Comparison of ENCODE assay signal across 11 cellular contexts in genomic region chr7:25189197-25189596, GRCh38. TPM values are rescaled to one million over a fixed set of nuclear protein-coding genes. Genes with fewer than 3 reads are reported as not detected.
"Had no signal": no experiment of that assay in that cellular context is flagged by ENCODE, and none has a peak within 500 bp of the region (broad histone marks: within the 10 kb centered on the region; RNA-seq: fewer than 3 reads in every experiment).

No MANE protein-coding gene starts in this region.

- H3K4me1 ChIP-seq: HAP-1 had no signal

- H3K4me3 Mint-ChIP-seq: HFFc6 had no signal

- DNase-seq: GM23248, H7, HFFc6, IMR-90, KG1 had no signal

- FAIRE-seq: K562 had no signal

- H3K9me3 Mint-ChIP-seq: HFFc6 had no signal

- H3K27ac Mint-ChIP-seq: HFFc6 had no signal

- H3K27ac ChIP-seq: GM23248, HL-60 had no signal

- H3K4me3 ChIP-seq: GM23248, HAP-1, K562 had no signal

- ATAC-seq: HCT116 had no signal

- H3K36me3 ChIP-seq: HAP-1 had no signal

- H2AFZ ChIP-seq: GM23248 had no signal

- H3K9me3 ChIP-seq: HAP-1 had no signal

RNA-seq across cellular contexts. Expression of gene NPVF, which starts 39.1 kb away (rescaled TPM):
- total RNA-seq: GM23248, H4, H7, HFFc6, HT1080, IMR-90, K562 had no signal
- polyA plus RNA-seq: GM23248, IMR-90, K562 had no signal
